33 cellular contexts compared by ENCODE assay signal in the genomic region with DNA sequence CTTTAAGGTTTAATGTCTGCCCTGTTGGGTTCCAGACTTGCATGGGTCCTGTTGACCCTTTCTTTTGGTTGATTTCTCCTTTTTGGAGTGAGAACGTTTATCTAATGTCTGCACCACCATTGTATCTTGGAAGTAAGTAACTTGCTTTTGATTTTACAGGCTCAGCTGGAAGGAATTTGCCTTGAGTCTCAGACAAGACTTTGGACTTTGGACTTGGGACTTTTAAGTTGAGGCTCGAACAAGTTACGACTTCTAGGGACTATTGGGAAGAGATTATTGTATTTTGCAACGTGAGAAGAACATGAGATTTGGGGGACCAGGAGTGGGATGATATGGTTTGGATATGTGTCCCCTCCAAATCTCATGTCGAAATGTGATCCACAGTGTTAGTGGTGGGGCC.
"Had no signal": no experiment of that assay in that cellular context is flagged by ENCODE, and none has a peak within 500 bp of the region (broad histone marks: within the 10 kb centered on the region; RNA-seq: fewer than 3 reads in every experiment).

No MANE protein-coding gene starts in this region.

- DNase-seq: activated B cell treated with CpG ODN at 0.5 μM for 24 hours; activated CD4-positive, alpha-beta memory T cell treated with anti-CD3 and anti-CD28 coated beads for 36 hours; activated CD4-positive, alpha-beta T cell treated with anti-CD3 and anti-CD28 coated beads for 4 hours; activated CD4-positive, alpha-beta T cell treated with anti-CD3 and anti-CD28 coated beads, Interleukin-2, amount 10 ng/mL, durations not matched to agents 24 days and 14 days; activated CD4-positive, alpha-beta T cell treated with anti-CD3 and anti-CD28 coated beads, Interleukin-2, amount 50 U/mL, for 1 hour; activated CD4-positive, alpha-beta T cell treated with anti-CD3 and anti-CD28 coated beads, Interleukin-2, amount 50 U/mL, for 4 hours; activated CD4-positive, CD25-positive, alpha-beta regulatory T cell treated with anti-CD3 and anti-CD28 coated beads, Interleukin-2, amount 50 U/mL, for 72 hours; activated CD8-positive, alpha-beta memory T cell treated with anti-CD3 and anti-CD28 coated beads, Interleukin-2, amount 50 U/mL, for 48 hours; activated CD8-positive, alpha-beta T cell treated with anti-CD3 and anti-CD28 coated beads for 36 hours; activated effector memory CD4-positive, alpha-beta T cell treated with Interleukin-2 at 50 U/mL for 16 hours; activated gamma-delta T cell; activated naive CD4-positive, alpha-beta T cell treated with anti-CD3 and anti-CD28 coated beads, Interleukin-2, amount 10 ng/mL, durations not matched to agents 7 days and 5 days; activated naive CD4-positive, alpha-beta T cell treated with Interleukin-2 at 50 U/mL for 16 hours; activated naive CD8-positive, alpha-beta T cell treated with anti-CD3 and anti-CD28 coated beads for 36 hours; activated T-cell treated with anti-CD3 and anti-CD28 coated beads, Interleukin-2, amount 50 U/mL, for 24 hours; activated T-cell treated with anti-CD3 and anti-CD28 coated beads, Interleukin-2, amount 50 U/mL, for 48 hours; amniotic stem cell; aorta; body of pancreas; brain microvascular endothelial cell; caudate nucleus; cerebellar nuclear complex; T-helper 1 cell; T-helper 2 cell; T-helper 9 cell had no signal

- H3K27ac ChIP-seq: adrenal gland, body of pancreas, brain microvascular endothelial cell, breast epithelium, VCaP had no signal

- H3K4me3 Mint-ChIP-seq: activated B cell treated with CpG ODN at 0.5 μM for 24 hours; activated CD4-positive, alpha-beta memory T cell treated with anti-CD3 and anti-CD28 coated beads for 36 hours; activated CD4-positive, alpha-beta T cell treated with anti-CD3 and anti-CD28 coated beads, Interleukin-2, amount 10 ng/mL, durations not matched to agents 24 days and 14 days; activated CD8-positive, alpha-beta T cell treated with anti-CD3 and anti-CD28 coated beads for 36 hours; activated naive CD4-positive, alpha-beta T cell treated with anti-CD3 and anti-CD28 coated beads, Interleukin-2, amount 10 ng/mL, durations not matched to agents 7 days and 5 days; activated naive CD4-positive, alpha-beta T cell treated with anti-CD3 and anti-CD28 coated beads, Interleukin-2, amount 50 U/mL, for 24 hours; activated naive CD8-positive, alpha-beta T cell treated with anti-CD3 and anti-CD28 coated beads for 36 hours; activated T-cell treated with anti-CD3 and anti-CD28 coated beads, Interleukin-2, amount 50 U/mL, for 24 hours; central memory CD8-positive, alpha-beta T cell; T-helper 1 cell treated with Interleukin-12 subunit alpha and Interleukin-12 subunit beta and Interleukin-4 antibody, amounts not matched to agents 30 μg/mL and 1 μg/mL, for 36 hours; T-helper 2 cell treated with Interferon-gamma antibody and Interleukin-4, amounts not matched to agents 5 μg/mL and 100 μg/mL, for 36 hours had no signal

- ATAC-seq: activated CD8-positive, alpha-beta T cell treated with anti-CD3 and anti-CD28 coated beads for 36 hours; body of pancreas had no signal

- H3K4me1 Mint-ChIP-seq: activated B cell treated with CpG ODN at 0.5 μM for 24 hours; activated CD4-positive, alpha-beta T cell treated with anti-CD3 and anti-CD28 coated beads, Interleukin-2, amount 10 ng/mL, durations not matched to agents 24 days and 14 days; activated naive CD4-positive, alpha-beta T cell treated with anti-CD3 and anti-CD28 coated beads, Interleukin-2, amount 10 ng/mL, durations not matched to agents 7 days and 5 days; activated naive CD4-positive, alpha-beta T cell treated with anti-CD3 and anti-CD28 coated beads, Interleukin-2, amount 50 U/mL, for 24 hours; activated naive CD8-positive, alpha-beta T cell treated with anti-CD3 and anti-CD28 coated beads for 36 hours; central memory CD8-positive, alpha-beta T cell had no signal

- H3K9me3 Mint-ChIP-seq: activated CD4-positive, alpha-beta memory T cell treated with anti-CD3 and anti-CD28 coated beads for 36 hours; activated CD4-positive, alpha-beta T cell treated with anti-CD3 and anti-CD28 coated beads, Interleukin-2, amount 10 ng/mL, durations not matched to agents 24 days and 14 days; activated naive CD4-positive, alpha-beta T cell treated with anti-CD3 and anti-CD28 coated beads, Interleukin-2, amount 10 ng/mL, durations not matched to agents 7 days and 5 days; activated naive CD4-positive, alpha-beta T cell treated with anti-CD3 and anti-CD28 coated beads, Interleukin-2, amount 50 U/mL, for 24 hours; activated T-cell treated with anti-CD3 and anti-CD28 coated beads, Interleukin-2, amount 50 U/mL, for 24 hours; activated T-helper 2 cell treated with anti-CD3 and anti-CD28 coated beads, Interferon-gamma antibody, Interleukin-2, Interleukin-4, amounts not matched to agents 10 μg/mL and 5 μg/mL and 100 μg/mL, durations not matched to agents 14 hours and 24 hours and 36 hours; T-helper 1 cell treated with Interleukin-12 subunit alpha and Interleukin-12 subunit beta and Interleukin-4 antibody, amounts not matched to agents 30 μg/mL and 1 μg/mL, for 36 hours; T-helper 2 cell treated with Interferon-gamma antibody and Interleukin-4, amounts not matched to agents 5 μg/mL and 100 μg/mL, for 36 hours had no signal

- H3K36me3 ChIP-seq: adrenal gland, brain microvascular endothelial cell, breast epithelium had no signal

- H3K27ac Mint-ChIP-seq: activated B cell treated with CpG ODN at 0.5 μM for 24 hours; activated CD4-positive, alpha-beta memory T cell treated with anti-CD3 and anti-CD28 coated beads for 36 hours; activated CD4-positive, alpha-beta T cell treated with anti-CD3 and anti-CD28 coated beads, Interleukin-2, amount 10 ng/mL, durations not matched to agents 24 days and 14 days; activated CD8-positive, alpha-beta T cell treated with anti-CD3 and anti-CD28 coated beads for 36 hours; activated naive CD4-positive, alpha-beta T cell treated with anti-CD3 and anti-CD28 coated beads, Interleukin-2, amount 10 ng/mL, durations not matched to agents 7 days and 5 days; activated naive CD4-positive, alpha-beta T cell treated with anti-CD3 and anti-CD28 coated beads, Interleukin-2, amount 50 U/mL, for 24 hours; activated naive CD8-positive, alpha-beta T cell treated with anti-CD3 and anti-CD28 coated beads for 36 hours; activated T-cell treated with anti-CD3 and anti-CD28 coated beads, Interleukin-2, amount 50 U/mL, for 24 hours; activated T-helper 2 cell treated with anti-CD3 and anti-CD28 coated beads, Interferon-gamma antibody, Interleukin-2, Interleukin-4, amounts not matched to agents 10 μg/mL and 5 μg/mL and 100 μg/mL, durations not matched to agents 14 hours and 24 hours and 36 hours; T-helper 1 cell treated with Interleukin-12 subunit alpha and Interleukin-12 subunit beta and Interleukin-4 antibody, amounts not matched to agents 30 μg/mL and 1 μg/mL, for 36 hours; T-helper 2 cell treated with Interferon-gamma antibody and Interleukin-4, amounts not matched to agents 5 μg/mL and 100 μg/mL, for 36 hours had no signal

- H3K36me3 Mint-ChIP-seq: activated CD4-positive, alpha-beta memory T cell treated with anti-CD3 and anti-CD28 coated beads for 36 hours; activated naive CD4-positive, alpha-beta T cell treated with anti-CD3 and anti-CD28 coated beads, Interleukin-2, amount 10 ng/mL, durations not matched to agents 7 days and 5 days; activated naive CD4-positive, alpha-beta T cell treated with anti-CD3 and anti-CD28 coated beads, Interleukin-2, amount 50 U/mL, for 24 hours; activated naive CD8-positive, alpha-beta T cell treated with anti-CD3 and anti-CD28 coated beads for 36 hours had no signal

- H3K9me3 ChIP-seq: adrenal gland, body of pancreas, breast epithelium had no signal

- H3K4me3 ChIP-seq: adrenal gland, body of pancreas, breast epithelium had no signal

- H3K27me3 Mint-ChIP-seq: activated CD4-positive, alpha-beta T cell treated with anti-CD3 and anti-CD28 coated beads, Interleukin-2, amount 10 ng/mL, durations not matched to agents 24 days and 14 days; activated naive CD4-positive, alpha-beta T cell treated with anti-CD3 and anti-CD28 coated beads, Interleukin-2, amount 10 ng/mL, durations not matched to agents 7 days and 5 days had no signal
